Comparison of ENCODE assay signal across 15 cellular contexts in the genomic region with DNA sequence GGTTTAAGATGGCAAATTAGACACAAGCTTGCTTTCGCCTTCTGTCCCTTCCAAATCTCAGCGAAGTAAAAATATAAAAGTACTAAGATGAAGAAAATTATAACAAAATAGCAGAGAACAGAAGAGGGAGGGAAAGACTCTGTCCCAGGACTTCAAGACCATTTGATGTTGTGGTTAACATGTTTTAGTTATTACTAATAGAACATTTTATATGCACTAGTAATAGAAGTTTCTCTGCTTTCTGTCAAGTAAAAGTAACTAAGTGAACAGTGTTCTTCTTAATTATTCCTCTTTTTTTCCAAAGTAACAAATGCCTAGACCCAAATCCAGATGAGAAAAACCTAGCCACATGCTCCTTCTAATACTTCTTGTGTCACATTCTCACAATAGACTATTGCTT.
"Had no signal": no experiment of that assay in that cellular context is flagged by ENCODE, and none has a peak within 500 bp of the region (broad histone marks: within the 10 kb centered on the region; RNA-seq: fewer than 3 reads in every experiment).

No MANE protein-coding gene starts in this region.

- H3K27me3 ChIP-seq: tibial nerve had no signal

- H3K27ac Mint-ChIP-seq: activated CD4-positive, alpha-beta memory T cell treated with anti-CD3 and anti-CD28 coated beads for 36 hours; activated naive CD8-positive, alpha-beta T cell treated with anti-CD3 and anti-CD28 coated beads for 36 hours; activated T-cell treated with anti-CD3 and anti-CD28 coated beads, Interleukin-2, amount 50 U/mL, for 72 hours; immature natural killer cell; natural killer cell; progenitor cell of endocrine pancreas; stimulated activated naive B cell treated with anti-CD40 and anti-IgM and Interleukin-4, amounts not matched to agents 10 μg/mL and 1 μg/mL and 100 μg/mL, for 72 hours had no signal

- H3K4me1 Mint-ChIP-seq: activated naive CD8-positive, alpha-beta T cell treated with anti-CD3 and anti-CD28 coated beads for 36 hours; immature natural killer cell; natural killer cell had no signal

- H3K27ac ChIP-seq: tibial nerve had no signal

- DNase-seq: activated CD4-positive, alpha-beta memory T cell treated with anti-CD3 and anti-CD28 coated beads for 36 hours; activated CD4-positive, CD25-positive, alpha-beta regulatory T cell treated with anti-CD3 and anti-CD28 coated beads, Interleukin-2, amount 50 U/mL, for 72 hours; activated gamma-delta T cell treated with Interleukin-2 at 50 U/mL for 16 hours; activated naive CD8-positive, alpha-beta T cell treated with anti-CD3 and anti-CD28 coated beads for 36 hours; activated T-cell treated with anti-CD3 and anti-CD28 coated beads, Interleukin-2, amount 50 U/mL, for 72 hours; aorta; cortex of kidney; effector CD8-positive, alpha-beta T cell; immature natural killer cell; mucosa of descending colon; natural killer cell; right cardiac atrium; stimulated activated naive B cell treated with anti-CD40 and anti-IgM and Interleukin-4, amounts not matched to agents 10 μg/mL and 1 μg/mL and 100 μg/mL, for 72 hours had no signal

- H3K9me3 ChIP-seq: mucosa of descending colon, tibial nerve had no signal

- H3K4me3 ChIP-seq: mucosa of descending colon, tibial nerve had no signal

- H3K4me3 Mint-ChIP-seq: activated CD4-positive, alpha-beta memory T cell treated with anti-CD3 and anti-CD28 coated beads for 36 hours; activated naive CD8-positive, alpha-beta T cell treated with anti-CD3 and anti-CD28 coated beads for 36 hours; activated T-cell treated with anti-CD3 and anti-CD28 coated beads, Interleukin-2, amount 50 U/mL, for 72 hours; immature natural killer cell; natural killer cell; stimulated activated naive B cell treated with anti-CD40 and anti-IgM and Interleukin-4, amounts not matched to agents 10 μg/mL and 1 μg/mL and 100 μg/mL, for 72 hours had no signal

- H3K4me1 ChIP-seq: tibial nerve had no signal

- H3K36me3 ChIP-seq: tibial nerve had no signal

- ATAC-seq: activated T-cell treated with anti-CD3 and anti-CD28 coated beads, Interleukin-2, amount 50 U/mL, for 72 hours; mucosa of descending colon; natural killer cell; right cardiac atrium; stimulated activated naive B cell treated with anti-CD40 and anti-IgM and Interleukin-4, amounts not matched to agents 10 μg/mL and 1 μg/mL and 100 μg/mL, for 72 hours had no signal

- H3K36me3 Mint-ChIP-seq: activated CD4-positive, alpha-beta memory T cell treated with anti-CD3 and anti-CD28 coated beads for 36 hours; activated naive CD8-positive, alpha-beta T cell treated with anti-CD3 and anti-CD28 coated beads for 36 hours; immature natural killer cell; natural killer cell had no signal

- H3K9me3 Mint-ChIP-seq: activated CD4-positive, alpha-beta memory T cell treated with anti-CD3 and anti-CD28 coated beads for 36 hours; activated naive CD8-positive, alpha-beta T cell treated with anti-CD3 and anti-CD28 coated beads for 36 hours; activated T-cell treated with anti-CD3 and anti-CD28 coated beads, Interleukin-2, amount 50 U/mL, for 72 hours; immature natural killer cell; natural killer cell had no signal
